ENCODE assay signal across 31 cellular contexts in genomic region chr7:63968629-63969028, GRCh38. TPM values are rescaled to one million over a fixed set of nuclear protein-coding genes. Genes with fewer than 3 reads are reported as not detected.
"Had no signal": no experiment of that assay in that cellular context is flagged by ENCODE, and none has a peak within 500 bp of the region (broad histone marks: within the 10 kb centered on the region; RNA-seq: fewer than 3 reads in every experiment).

No MANE protein-coding gene starts in this region.

- ATAC-seq: stimulated activated effector memory CD8-positive, alpha-beta T cell treated with anti-CD3 and anti-CD28 coated beads, Interleukin-12 subunit alpha, Interleukin-12 subunit beta, amount 100 ng/mL, for 72 hours; stimulated activated memory B cell treated with anti-CD40 and anti-IgM and Interleukin-4, amounts not matched to agents 10 μg/mL and 1 μg/mL and 100 μg/mL, for 72 hours; stimulated activated naive B cell treated with anti-CD40 and anti-IgM and Interleukin-4, amounts not matched to agents 10 μg/mL and 1 μg/mL and 100 μg/mL, for 72 hours; stimulated activated naive CD8-positive, alpha-beta T cell treated with anti-CD3 and anti-CD28 coated beads, Interleukin-15, amount 100 ng/mL, for 72 hours; stimulated activated naive CD8-positive, alpha-beta T cell treated with anti-CD3 and anti-CD28 coated beads, Interleukin-15, Interleukin-2, amounts not matched to agents 100 U/mL and 50 U/mL, for 24 hours; upper lobe of right lung had no signal

- H3K4me3 ChIP-seq: stomach, suprapubic skin, testis, thoracic aorta, thyroid gland, tibial artery, tibial nerve, transverse colon, upper lobe of left lung, upper lobe of right lung, uterus, vagina had no signal

- H3K9me3 ChIP-seq: suprapubic skin, testis, thoracic aorta, thyroid gland, tibial artery, upper lobe of right lung, uterus, vagina had no signal

- H3K27ac ChIP-seq: stomach, suprapubic skin, testis, thoracic aorta, thyroid gland, tibial artery, tibial nerve, transverse colon, upper lobe of left lung, upper lobe of right lung, uterus, vagina had no signal

- FAIRE-seq: urothelium cell line had no signal

- H3K27me3 ChIP-seq: stomach, suprapubic skin, testis, thyroid gland, tibial artery, tibial nerve, transverse colon, upper lobe of left lung, upper lobe of right lung, uterus, vagina had no signal

- DNase-seq: stimulated activated CD4-positive, alpha-beta T cell treated with anti-CD3 and anti-CD28 coated beads, Interleukin-4, amount 100 ng/mL, for 1 hour; stimulated activated CD4-positive, alpha-beta T cell treated with anti-CD3 and anti-CD28 coated beads, Interleukin-4, amount 100 ng/mL, for 24 hours; stimulated activated CD4-positive, alpha-beta T cell treated with anti-CD3 and anti-CD28 coated beads, Interleukin-4, amount 100 ng/mL, for 4 hours; stimulated activated CD8-positive, alpha-beta memory T cell treated with anti-CD3 and anti-CD28 coated beads, Interleukin-4, amount 100 ng/mL, for 48 hours; stimulated activated naive B cell treated with anti-CD40 and anti-IgM and Interleukin-4, amounts not matched to agents 10 μg/mL and 1 μg/mL and 100 μg/mL, for 72 hours; stimulated activated naive CD4-positive, alpha-beta T cell; stimulated activated naive CD4-positive, alpha-beta T cell treated with Interleukin-2 at 50 U/mL for 16 hours; stimulated activated naive CD8-positive, alpha-beta T cell treated with anti-CD3 and anti-CD28 coated beads, Interleukin-15, amount 100 ng/mL, for 72 hours; stimulated activated naive CD8-positive, alpha-beta T cell treated with anti-CD3 and anti-CD28 coated beads, Interleukin-15, Interleukin-2, amounts not matched to agents 100 U/mL and 50 U/mL, for 24 hours; stomach; substantia nigra; testis; thyroid gland; tibial artery; transverse colon; trophoblast cell; upper lobe of left lung; upper lobe of right lung; uterus had no signal

- H3K36me3 ChIP-seq: stomach, suprapubic skin, thoracic aorta, thyroid gland, tibial artery, tibial nerve, transverse colon, upper lobe of left lung, upper lobe of right lung, uterus, vagina had no signal

- H3K4me1 ChIP-seq: stomach, suprapubic skin, testis, thyroid gland, tibial artery, tibial nerve, transverse colon, upper lobe of left lung, upper lobe of right lung, uterus, vagina had no signal

RNA-seq across cellular contexts. Expression of gene ZNF722, which starts 30.0 kb away (rescaled TPM):
- total RNA-seq: stomach, subcutaneous adipose tissue, suprapubic skin, temporal lobe, thoracic aorta, thyroid gland, tibial nerve, transverse colon, upper lobe of left lung, upper lobe of right lung, ureter, urinary bladder, vagina had no signal
- polyA plus RNA-seq: stomach, thymus, urinary bladder had no signal
